ENCODE assay signal across 1 cellular context in the genomic region with DNA sequence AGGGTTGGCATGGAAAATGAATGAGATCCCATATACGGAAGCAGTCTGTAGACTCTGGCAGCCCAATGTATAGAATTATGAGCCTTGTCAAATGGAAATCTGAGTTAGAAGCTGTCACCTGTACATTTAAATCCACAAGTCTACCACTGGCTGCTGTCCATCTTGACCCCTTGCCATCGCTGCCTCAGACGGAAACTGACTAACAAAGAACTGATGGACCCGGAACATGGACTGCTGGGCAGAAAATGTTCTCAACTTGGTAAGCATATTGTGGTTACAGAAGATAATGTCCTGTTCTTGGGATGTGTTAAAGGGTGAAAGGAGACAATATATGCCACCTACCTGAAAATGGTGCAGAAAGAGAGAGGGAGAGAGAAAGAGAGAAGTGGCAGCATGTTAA.
A peak's percentile ranks its signal among the peaks of the same experiment; 100 is the strongest.
TF ChIP-seq lines count a peak whose summit lies in the region.

No MANE protein-coding gene starts in this region.

TF ChIP-seq in K562, 482 proteins besides CTCF, POLR2A, EP300 and RAD21:
- TF ChIP-seq SNRNP70 (optimal IDR thresholded peaks at IDR 0.05; ENCODE audit: low read depth, low read length) = no peak
- TF ChIP-seq BDP1 (IDR thresholded peaks at IDR 0.05; ENCODE audit: insufficient read depth, insufficient read length) = peak; percentile 5
- no peak for TF ChIP-seq NCOA4 (IDR thresholded peaks at IDR 0.05; ENCODE audit: partially characterized antibody)
TF ChIP-seq in K562: peak in this region for 1.
